In the genomic region with DNA sequence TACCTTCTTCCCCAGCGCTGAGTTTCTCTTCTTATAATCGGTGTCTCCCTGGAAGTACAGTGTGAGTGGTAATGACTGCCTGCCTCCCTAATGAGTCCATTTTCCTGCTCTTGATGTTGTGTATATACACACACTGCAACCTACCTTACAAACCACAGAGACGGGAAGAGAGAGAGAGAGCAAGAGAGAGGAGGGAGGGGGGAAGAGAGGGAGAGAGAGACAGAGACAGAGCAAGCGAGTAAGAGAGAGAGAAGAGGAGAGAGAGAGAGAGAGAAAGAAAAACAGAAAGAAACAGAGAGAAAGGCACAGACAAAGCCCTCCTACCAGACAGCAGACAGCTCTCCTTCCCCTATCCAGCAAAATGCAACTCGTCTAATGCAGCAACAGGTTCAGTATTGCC, we compare ENCODE assay signal across 9 cellular contexts. TPM values are rescaled to one million over a fixed set of nuclear protein-coding genes. Genes with fewer than 3 reads are reported as not detected.
DNase-seq lines count a peak whose midpoint lies in the region; ATAC-seq and TF ChIP-seq lines count a peak whose summit lies in the region.
"Had no signal": no experiment of that assay in that cellular context is flagged by ENCODE, and none has a peak within 500 bp of the region (broad histone marks: within the 10 kb centered on the region; RNA-seq: fewer than 3 reads in every experiment).

No MANE protein-coding gene starts in this region.

- peak overlapping the region; percentile 71 for H3K27ac Mint-ChIP-seq in GM23338
- H3K27ac Mint-ChIP-seq in activated naive CD4-positive, alpha-beta T cell treated with anti-CD3 and anti-CD28 coated beads, Interleukin-2, amount 50 U/mL, for 72 hours = peak overlapping the region; percentile 77 to 80

- H3K4me1 ChIP-seq in GM23338 (ENCODE audit: insufficient read depth) (0 out of 2 replicates have a peak, but pooled peaks cover 7% of the 10 kb centered on the region), heart right ventricle (peaks cover 4 to 65% (median 37%) of the 10 kb centered on the region in 9 donors), PC-9 (replicated peaks; ENCODE audit: insufficient read depth) (no peaks in the 10 kb centered on the region)

- intact Hi-C loops in heart right ventricle (cut with DNase I) = loop anchor here in 3 of 10 donors (5.0 kb wide), 1 partner anchor 47 kb away; a partner anchor contains a TSS
- intact Hi-C loops in PC-9 (cut with micrococcal nuclease; ENCODE audit: unreplicated experiment) = no loop called here

- H3K4me1 Mint-ChIP-seq in GM23338 = peaks cover 7% of the 10 kb centered on the region

- no TSS peak for BruUV-seq in PC-9 (replicated peaks; lab: Mats Ljungman, UMichigan)

- H3K27me3 ChIP-seq in GM23338 (ENCODE audit: insufficient read depth) = no peaks in the 10 kb centered on the region
- H3K27me3 ChIP-seq in heart right ventricle = no peaks in the 10 kb centered on the region
- H3K27me3 ChIP-seq in PC-9 (ENCODE audit: insufficient read depth, low read depth) = no peaks in the 10 kb centered on the region

- POLR2A ChIA-PET in PC-9 (lab: Charles Lee; ENCODE audit: unreplicated experiment) = no interaction called here

- H3K36me3 ChIP-seq in GM23338 (ENCODE audit: insufficient read depth) (no peaks in the 10 kb centered on the region), heart right ventricle (peaks cover 0 to 8% (median 0%) of the 10 kb centered on the region in 9 donors), PC-9 (ENCODE audit: low read depth) (no peaks in the 10 kb centered on the region)

- H3K9me2 ChIP-seq in GM23338 (ENCODE audit: insufficient read depth) = no peaks in the 10 kb centered on the region
- H3K9me2 ChIP-seq in PC-9 (ENCODE audit: insufficient read depth) = no peaks in the 10 kb centered on the region

- no peak overlapping the region for H3K4me3 ChIP-seq in GM23338
- H3K4me3 ChIP-seq in heart right ventricle = peak overlapping the region; percentile 13 to 56 (median 48)
- H3K4me3 ChIP-seq in PC-9 = no peak overlapping the region

- H3K4me3 Mint-ChIP-seq in GM23338 = peak overlapping the region; percentile 23; the same call in 2 of the 3 replicates

- no peak for TF ChIP-seq CTCF in GM23338 (conservative IDR thresholded peaks at IDR 0.05; ENCODE audit: low read depth in 2 of 2)
- no peak for TF ChIP-seq CTCF in heart right ventricle (IDR thresholded peaks at IDR 0.05)
- TF ChIP-seq CTCF in PC-9 (conservative IDR thresholded peaks at IDR 0.05) = no peak

- WGBS in heart right ventricle, 2 donors = 2 to 4% methylated on average over 5 of the region's 5 CpGs

- H3K27me3 Mint-ChIP-seq in GM23338 (ENCODE audit: insufficient read depth, low read depth, poor library complexity) = no peaks in the 10 kb centered on the region

- peak overlapping the region; percentile 29; the same call in 1 of the 2 replicates for H3K4me2 ChIP-seq in GM23338
- H3K4me2 ChIP-seq in PC-9 = no peak overlapping the region

- CTCF ChIA-PET in PC-9 (lab: Charles Lee) = no interaction called here

- H3K36me3 Mint-ChIP-seq in GM23338 (ENCODE audit: low read depth) = peaks cover 4% of the 10 kb centered on the region; the same call in 1 of the 3 replicates
- H3K36me3 Mint-ChIP-seq in activated naive CD4-positive, alpha-beta T cell treated with anti-CD3 and anti-CD28 coated beads, Interleukin-2, amount 50 U/mL, for 72 hours = peaks cover 4 to 7% of the 10 kb centered on the region in 2 donors

- H4K20me1 ChIP-seq in GM23338 (replicated peaks; ENCODE audit: insufficient read depth) = no peaks in the 10 kb centered on the region
- 0 out of 2 replicates have a peak, but pooled peaks cover 4% of the 10 kb centered on the region for H4K20me1 ChIP-seq in PC-9 (ENCODE audit: insufficient read depth)

- peak; percentile 76 for ATAC-seq in GM23338
- ATAC-seq in activated naive CD4-positive, alpha-beta T cell treated with anti-CD3 and anti-CD28 coated beads, Interleukin-2, amount 50 U/mL, for 72 hours = peak; percentile 86 to 93
- ATAC-seq in heart right ventricle = peak; percentile 75 to 93 (median 90)

- peak overlapping the region; percentile 21; the same call in 1 of the 2 replicates for H3K27ac ChIP-seq in GM23338 (ENCODE audit: low read depth)
- peak overlapping the region; percentile 27 to 82 (median 73) for H3K27ac ChIP-seq in heart right ventricle
- H3K27ac ChIP-seq in PC-9 = no peak overlapping the region
- H3K27ac ChIP-seq: C4-2B had no signal

- H3K79me2 ChIP-seq in GM23338 (replicated peaks; ENCODE audit: insufficient read depth) = no peaks in the 10 kb centered on the region
- H3K79me2 ChIP-seq in PC-9 (ENCODE audit: low read depth) = no peaks in the 10 kb centered on the region

- H3F3A ChIP-seq in GM23338 (replicated peaks; ENCODE audit: low read depth) (no peaks in the 10 kb centered on the region), PC-9 (ENCODE audit: insufficient read depth, low read depth) (no peaks in the 10 kb centered on the region)

- H2AFZ ChIP-seq in GM23338 (0 out of 2 replicates have a peak overlapping the region, but pooled peaks have one; percentile 72), PC-9 (no peak overlapping the region)

- DNase-seq in NCI-H187 treated with DMSO at 0.1 percent for 48 hours (lab: John Stamatoyannopoulos, UW) (peak; percentile 7), NCI-H187 (lab: John Stamatoyannopoulos, UW) (no peak), GM23338 (ENCODE audit: low spot score) (peak; percentile 8), NCI-H2029 (lab: John Stamatoyannopoulos, UW) (peak; percentile 93), heart right ventricle (peak in 1 of 2 donors; percentile 41), pulmonary artery endothelial cell (ENCODE audit: low read depth, low spot score) (peak; percentile 2), PC-9 (no peak)
- peak in 1 of 2 donors; percentile 4 for DNase-seq in activated naive CD4-positive, alpha-beta T cell treated with anti-CD3 and anti-CD28 coated beads, Interleukin-2, amount 50 U/mL, for 72 hours (ENCODE audit: low spot score in 2 of 2)

- H3K9me3 ChIP-seq in heart right ventricle (peaks cover 0 to 12% (median 8%) of the 10 kb centered on the region in 11 donors), PC-9 (ENCODE audit: insufficient read depth, low read depth) (no peaks in the 10 kb centered on the region)

- H3K9me3 Mint-ChIP-seq in GM23338 = peaks cover 8% of the 10 kb centered on the region
- peaks cover 0 to 3% of the 10 kb centered on the region in 2 donors for H3K9me3 Mint-ChIP-seq in activated naive CD4-positive, alpha-beta T cell treated with anti-CD3 and anti-CD28 coated beads, Interleukin-2, amount 50 U/mL, for 72 hours

TF ChIP-seq in GM23338, 12 proteins besides CTCF, POLR2A, EP300 and RAD21 (continues in another document):
- no peak for TF ChIP-seq EZH2 (IDR thresholded peaks at IDR 0.05; ENCODE audit: low read depth, unreplicated experiment)
- TF ChIP-seq EZH2phosphoT487 (IDR thresholded peaks at IDR 0.05; ENCODE audit: unreplicated experiment) = no peak
- TF ChIP-seq CREB1 (CRISPR knock-in tag; IDR thresholded peaks at IDR 0.05; ENCODE audit: low read depth) = no peak
- no peak for TF ChIP-seq POLR2AphosphoS5 (IDR thresholded peaks at IDR 0.05; ENCODE audit: low read depth)
- no peak for TF ChIP-seq ZNF331 (CRISPR knock-in tag; IDR thresholded peaks at IDR 0.05; ENCODE audit: low read depth)

RNA-seq across cellular contexts. Expression of a gene that starts 46.9 kb away (rescaled TPM):
- 2.6 and 3.3 TPM in 2 replicates for total RNA-seq in GM23338 (2014; rRNA removed; shearing (Covaris generic))
- polyA plus RNA-seq in GM23338 (2016; fragmentation: Nextera tagmentation; extraction: Ambion mirVana) (1.0 and 2.0 TPM in 2 replicates), heart right ventricle (1 to 10 TPM in 1 of 2 donors, under 1 TPM in 1; 0.57 to 7.4 TPM)
- 10 to 100 TPM in 1 of 2 donors, 1 to 10 TPM in 1; 9.2 to 10.8 TPM for total RNA-seq in activated naive CD4-positive, alpha-beta T cell treated with anti-CD3 and anti-CD28 coated beads, Interleukin-2, amount 50 U/mL, for 72 hours
- total RNA-seq in heart right ventricle (100 to 1,000 TPM in 3 of 10 donors, 10 to 100 TPM in 7; 44.1 to 105 (median 94.8) TPM), pulmonary artery endothelial cell (8.8 and 10.4 TPM in 2 replicates), PC-9 (2021) (23.4 and 26.5 TPM in 2 replicates)

Comparison
In these comparisons a context has a peak if more than half of its experiments do, and no peak if none do; other contexts are left out.
1. DNase-seq: peak in NCI-H187 treated with DMSO at 0.1 percent for 48 hours (single experiment), GM23338 (single experiment), NCI-H2029 (single experiment) and pulmonary artery endothelial cell (single experiment); none in NCI-H187 (0 of 2) and PC-9 (0 of 2).
2. H3K4me3 ChIP-seq: peak in heart right ventricle (10 of 10); none in GM23338 (single experiment) and PC-9 (single experiment).
3. Peak in every context shown above with its lines, with median percentiles within 50 percentile points of each other: ATAC-seq.